19 cellular contexts compared by ENCODE assay signal in the genomic region with DNA sequence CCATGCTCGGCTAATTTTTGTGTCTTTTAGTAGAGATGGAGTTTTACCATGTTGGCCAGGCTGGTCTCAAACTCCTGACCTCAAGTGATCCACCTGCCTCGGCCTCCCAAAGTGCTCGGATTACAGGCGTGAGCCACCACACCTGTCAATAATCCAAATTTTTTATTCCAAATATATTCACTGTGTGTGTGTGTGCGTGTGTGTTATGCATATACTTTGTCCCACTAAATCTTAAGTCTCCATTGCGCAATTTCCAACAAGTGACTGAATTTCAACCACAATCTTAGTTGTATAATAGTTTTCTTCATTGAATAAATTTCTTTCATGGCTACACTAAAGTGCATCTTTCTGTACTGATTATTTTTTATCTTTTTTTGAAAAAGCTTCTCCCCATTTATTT. TPM values are rescaled to one million over a fixed set of nuclear protein-coding genes. Genes with fewer than 3 reads are reported as not detected.
DNase-seq lines count a peak whose midpoint lies in the region; ATAC-seq and TF ChIP-seq lines count a peak whose summit lies in the region.
"Had no signal": no experiment of that assay in that cellular context is flagged by ENCODE, and none has a peak within 500 bp of the region (broad histone marks: within the 10 kb centered on the region; RNA-seq: fewer than 3 reads in every experiment).

No MANE protein-coding gene starts in this region.

- H4K20me1 ChIP-seq in Loucy (ENCODE audit: insufficient read depth, low read length, poor library complexity, severe bottlenecking) = peaks cover 32% of the 10 kb centered on the region
- no peaks in the 10 kb centered on the region for H4K20me1 ChIP-seq in SU-DHL-6 (ENCODE audit: low read depth, low read length)

- H3K9me3 Mint-ChIP-seq in activated naive CD8-positive, alpha-beta T cell treated with anti-CD3 and anti-CD28 coated beads, Interleukin-2, amount 10 ng/mL, durations not matched to agents 7 days and 5 days = no peaks in the 10 kb centered on the region
- H3K9me3 Mint-ChIP-seq in activated naive CD8-positive, alpha-beta T cell treated with anti-CD3 and anti-CD28 coated beads for 36 hours = no peaks in the 10 kb centered on the region
- no peaks in the 10 kb centered on the region for H3K9me3 Mint-ChIP-seq in neural crest cell
- H3K9me3 Mint-ChIP-seq: CD4-positive, alpha-beta T cell had no signal

- DNase-seq in activated naive CD8-positive, alpha-beta T cell treated with anti-CD3 and anti-CD28 coated beads, Interleukin-2, amount 10 ng/mL, durations not matched to agents 7 days and 5 days = no peak
- DNase-seq in activated naive CD8-positive, alpha-beta T cell treated with anti-CD3 and anti-CD28 coated beads for 36 hours = no peak
- no peak for DNase-seq in neural crest cell (ENCODE audit: low read depth, low spot score)
- DNase-seq in activated T-cell treated with anti-CD3 and anti-CD28 coated beads, Interleukin-2, amount 50 U/mL, for 48 hours = no peak
- DNase-seq: CD4-positive, alpha-beta T cell; DMS79 treated with DMSO at 0.1 percent for 48 hours; GF-D8; NCI-H1105; NCI-H1694 treated with DMSO at 0.1 percent for 48 hours; NCI-H345; NCI-H526 treated with DMSO at 0.1 percent for 48 hours; NK-92 treated with Interleukin-12 subunit alpha and Interleukin-12 subunit beta, amount 100 ng/mL, for 24 hours; Right ventricle myocardium superior; SK-N-SH had no signal

- H3K4me1 Mint-ChIP-seq in activated naive CD8-positive, alpha-beta T cell treated with anti-CD3 and anti-CD28 coated beads, Interleukin-2, amount 10 ng/mL, durations not matched to agents 7 days and 5 days = peaks cover 22% of the 10 kb centered on the region
- peaks cover 29% of the 10 kb centered on the region for H3K4me1 Mint-ChIP-seq in activated naive CD8-positive, alpha-beta T cell treated with anti-CD3 and anti-CD28 coated beads for 36 hours
- peaks cover 36% of the 10 kb centered on the region for H3K4me1 Mint-ChIP-seq in neural crest cell

- H3K79me2 ChIP-seq in Loucy (ENCODE audit: insufficient read depth, low read length) = peaks cover 56% of the 10 kb centered on the region
- peaks cover 49% of the 10 kb centered on the region for H3K79me2 ChIP-seq in SU-DHL-6 (ENCODE audit: insufficient read depth, low read length)

- no peak for TF ChIP-seq CTCF in Loucy (conservative IDR thresholded peaks at IDR 0.05; ENCODE audit: low read length)
- no peak for TF ChIP-seq CTCF in SU-DHL-6 (IDR thresholded peaks at IDR 0.05; ENCODE audit: insufficient read depth, low read length, poor library complexity, severe bottlenecking)
- TF ChIP-seq CTCF in neural crest cell (conservative IDR thresholded peaks at IDR 0.05) = no peak

- peak overlapping the region; percentile 42 for H3K27ac Mint-ChIP-seq in activated naive CD8-positive, alpha-beta T cell treated with anti-CD3 and anti-CD28 coated beads, Interleukin-2, amount 10 ng/mL, durations not matched to agents 7 days and 5 days
- no peak overlapping the region for H3K27ac Mint-ChIP-seq in activated naive CD8-positive, alpha-beta T cell treated with anti-CD3 and anti-CD28 coated beads for 36 hours
- no peak overlapping the region for H3K27ac Mint-ChIP-seq in neural crest cell (ENCODE audit: unreplicated experiment)
- H3K27ac Mint-ChIP-seq: CD4-positive, alpha-beta T cell had no signal

- H3K27me3 ChIP-seq in Loucy (ENCODE audit: insufficient read depth, low read length, poor library complexity, severe bottlenecking) (no peaks in the 10 kb centered on the region), SU-DHL-6 (ENCODE audit: low read length) (no peaks in the 10 kb centered on the region)

- H3K9ac ChIP-seq in Loucy (ENCODE audit: low read depth, low read length, poor library complexity, severe bottlenecking) = no peak overlapping the region
- H3K9ac ChIP-seq in SU-DHL-6 (ENCODE audit: low read length) = no peak overlapping the region

- H3K36me3 ChIP-seq in Loucy (ENCODE audit: insufficient read depth, low read length) (peaks cover 17% of the 10 kb centered on the region; the same call in 1 of the 2 replicates), SU-DHL-6 (ENCODE audit: low read length) (peaks cover 47% of the 10 kb centered on the region)

- H3K4me2 ChIP-seq in Loucy (ENCODE audit: low read depth, low read length, poor library complexity, severe bottlenecking) = peak overlapping the region; percentile 90
- peak overlapping the region; percentile 91 for H3K4me2 ChIP-seq in SU-DHL-6 (ENCODE audit: low read depth, low read length, poor library complexity, severe bottlenecking)

- H3K9me2 ChIP-seq in Loucy (replicated peaks; ENCODE audit: low read depth, low read length) = no peaks in the 10 kb centered on the region
- H3K9me2 ChIP-seq in SU-DHL-6 (replicated peaks; ENCODE audit: insufficient read depth, low read length) = no peaks in the 10 kb centered on the region
- H3K9me2 ChIP-seq: SK-N-SH had no signal

- POLR2A ChIA-PET in activated naive CD8-positive, alpha-beta T cell treated with anti-CD3 and anti-CD28 coated beads, Interleukin-2, amount 10 ng/mL, durations not matched to agents 7 days and 5 days (lab: Charles Lee) = no interaction called here

- H3K4me1 ChIP-seq in Loucy (ENCODE audit: insufficient read depth, low read length, poor library complexity, severe bottlenecking) = peaks cover 40% of the 10 kb centered on the region

- no peak overlapping the region for H3K27ac ChIP-seq in SU-DHL-6 (ENCODE audit: low read depth, low read length)

- H3K4me3 ChIP-seq in Loucy (ENCODE audit: low read length, poor library complexity, severe bottlenecking) = peak overlapping the region; percentile 92
- no peak overlapping the region for H3K4me3 ChIP-seq in SU-DHL-6 (ENCODE audit: insufficient read depth, low read length, poor library complexity, severe bottlenecking)

- peaks cover 10% of the 10 kb centered on the region for H3K36me3 Mint-ChIP-seq in activated naive CD8-positive, alpha-beta T cell treated with anti-CD3 and anti-CD28 coated beads, Interleukin-2, amount 10 ng/mL, durations not matched to agents 7 days and 5 days
- peaks cover 15% of the 10 kb centered on the region for H3K36me3 Mint-ChIP-seq in activated naive CD8-positive, alpha-beta T cell treated with anti-CD3 and anti-CD28 coated beads for 36 hours
- H3K36me3 Mint-ChIP-seq in neural crest cell (ENCODE audit: low read depth) = no peaks in the 10 kb centered on the region

- no peaks in the 10 kb centered on the region for H3K9me3 ChIP-seq in Loucy (ENCODE audit: insufficient read depth, low read depth, low read length)
- H3K9me3 ChIP-seq in SU-DHL-6 (ENCODE audit: insufficient read depth, low read length) = no peaks in the 10 kb centered on the region
- H3K9me3 ChIP-seq: SK-N-SH had no signal

- ATAC-seq in activated naive CD8-positive, alpha-beta T cell treated with anti-CD3 and anti-CD28 coated beads, Interleukin-2, amount 10 ng/mL, durations not matched to agents 7 days and 5 days (ENCODE audit: low read depth) = no peak
- ATAC-seq in GM19467 (IDR thresholded peaks at IDR 0.05; ENCODE audit: unreplicated experiment) = no peak
- no peak for ATAC-seq in GM21390 (IDR thresholded peaks at IDR 0.05; ENCODE audit: unreplicated experiment)
- ATAC-seq: Panc1 had no signal

- no peak overlapping the region for H3K4me3 Mint-ChIP-seq in activated naive CD8-positive, alpha-beta T cell treated with anti-CD3 and anti-CD28 coated beads, Interleukin-2, amount 10 ng/mL, durations not matched to agents 7 days and 5 days
- no peak overlapping the region for H3K4me3 Mint-ChIP-seq in activated naive CD8-positive, alpha-beta T cell treated with anti-CD3 and anti-CD28 coated beads for 36 hours
- H3K4me3 Mint-ChIP-seq in neural crest cell = peak overlapping the region; percentile 38

- H3K27me3 Mint-ChIP-seq in activated naive CD8-positive, alpha-beta T cell treated with anti-CD3 and anti-CD28 coated beads, Interleukin-2, amount 10 ng/mL, durations not matched to agents 7 days and 5 days = no peaks in the 10 kb centered on the region
- H3K27me3 Mint-ChIP-seq in activated naive CD8-positive, alpha-beta T cell treated with anti-CD3 and anti-CD28 coated beads for 36 hours = no peaks in the 10 kb centered on the region
- no peaks in the 10 kb centered on the region for H3K27me3 Mint-ChIP-seq in neural crest cell (ENCODE audit: low read depth)
- H3K27me3 Mint-ChIP-seq: CD4-positive, alpha-beta T cell had no signal

- H3F3A ChIP-seq in Loucy (ENCODE audit: low read depth) = 0 out of 2 replicates have a peak, but pooled peaks cover 4% of the 10 kb centered on the region
- peaks cover 26% of the 10 kb centered on the region for H3F3A ChIP-seq in SU-DHL-6 (ENCODE audit: insufficient read depth)

- H2AFZ ChIP-seq in Loucy (ENCODE audit: low read length) = no peak overlapping the region
- H2AFZ ChIP-seq in SU-DHL-6 (ENCODE audit: low read depth, low read length, severe bottlenecking) = no peak overlapping the region

RNA-seq across cellular contexts. Expression of a gene that starts 2.7 kb away (rescaled TPM):
- 10 to 100 TPM; 46.4 to 54.2 TPM for total RNA-seq in activated naive CD8-positive, alpha-beta T cell treated with anti-CD3 and anti-CD28 coated beads, Interleukin-2, amount 10 ng/mL, durations not matched to agents 7 days and 5 days
- total RNA-seq in activated naive CD8-positive, alpha-beta T cell treated with anti-CD3 and anti-CD28 coated beads for 36 hours = 10 to 100 TPM; 30.1 to 31.9 TPM
- total RNA-seq in neural crest cell = 48.0 and 49.4 TPM in 2 replicates

RNA-seq across cellular contexts. Expression of a gene that starts 2.8 kb away (rescaled TPM):
- 10 to 100 TPM; 75.5 to 77.6 TPM for total RNA-seq in activated naive CD8-positive, alpha-beta T cell treated with anti-CD3 and anti-CD28 coated beads, Interleukin-2, amount 10 ng/mL, durations not matched to agents 7 days and 5 days
- total RNA-seq in activated naive CD8-positive, alpha-beta T cell treated with anti-CD3 and anti-CD28 coated beads for 36 hours = 10 to 100 TPM; 38.6 to 40.6 TPM
- total RNA-seq in neural crest cell = 36.9 and 41.9 TPM in 2 replicates
